Comparison of ENCODE assay signal across 8 cellular contexts in the genomic region with DNA sequence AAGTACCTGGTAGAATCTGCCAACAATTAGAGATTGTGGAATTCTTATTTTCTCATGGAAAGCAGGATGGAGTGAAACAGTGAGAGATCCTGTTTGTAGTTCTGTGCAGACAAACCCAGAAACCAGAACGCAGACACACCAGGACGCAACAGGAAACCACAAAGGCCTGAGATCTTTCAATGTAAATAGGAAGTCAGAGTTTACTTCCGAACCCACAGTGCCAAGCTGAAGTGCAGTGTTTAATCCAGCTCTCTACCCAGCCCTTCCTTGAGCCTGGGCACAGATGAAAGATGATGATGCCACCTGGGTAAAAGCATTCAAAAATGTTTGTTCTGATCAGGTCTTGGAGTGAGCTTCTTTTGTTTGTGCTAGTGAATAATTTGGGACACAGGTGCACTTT.
DNase-seq lines count a peak whose midpoint lies in the region; ATAC-seq lines count a peak whose summit lies in the region.

No MANE protein-coding gene starts in this region.

- peaks cover 41% of the 10 kb centered on the region for H3K4me1 Mint-ChIP-seq in T-helper 2 cell treated with Interferon-gamma antibody and Interleukin-4, amounts not matched to agents 5 μg/mL and 100 μg/mL, for 36 hours (ENCODE audit: low read depth)

- peaks cover 12% of the 10 kb centered on the region for H3K27me3 Mint-ChIP-seq in T-helper 2 cell treated with Interferon-gamma antibody and Interleukin-4, amounts not matched to agents 5 μg/mL and 100 μg/mL, for 36 hours (ENCODE audit: low read depth)

- no peak overlapping the region for H3K27ac Mint-ChIP-seq in T-helper 2 cell treated with Interferon-gamma antibody and Interleukin-4, amounts not matched to agents 5 μg/mL and 100 μg/mL, for 36 hours

- H3K4me3 Mint-ChIP-seq in T-helper 2 cell treated with Interferon-gamma antibody and Interleukin-4, amounts not matched to agents 5 μg/mL and 100 μg/mL, for 36 hours = peak overlapping the region; percentile 45

- peaks cover 7% of the 10 kb centered on the region for H3K36me3 Mint-ChIP-seq in T-helper 2 cell treated with Interferon-gamma antibody and Interleukin-4, amounts not matched to agents 5 μg/mL and 100 μg/mL, for 36 hours (ENCODE audit: low read depth)

- peaks cover 7% of the 10 kb centered on the region for H3K9me3 Mint-ChIP-seq in T-helper 2 cell treated with Interferon-gamma antibody and Interleukin-4, amounts not matched to agents 5 μg/mL and 100 μg/mL, for 36 hours

- peak; percentile 77 for ATAC-seq in HG03565 (IDR thresholded peaks at IDR 0.05; ENCODE audit: unreplicated experiment)

- peak in 4 of 6 experiments; percentile 2 to 70 (median 54) for DNase-seq in stimulated activated naive CD4-positive, alpha-beta T cell (lab: John Stamatoyannopoulos, UW)
- DNase-seq in stimulated activated naive CD4-positive, alpha-beta T cell treated with Interleukin-2 at 50 U/mL for 16 hours (lab: John Stamatoyannopoulos, UW) = no peak
- DNase-seq in T-helper 2 cell treated with Interferon-gamma antibody and Interleukin-4, amounts not matched to agents 5 μg/mL and 100 μg/mL, for 36 hours (ENCODE audit: low spot score) = peak; percentile 23
- DNase-seq in iris pigment epithelial cell (ENCODE audit: low read depth) (peak; percentile 70), HPDE6-E6E7 (ENCODE audit: extremely low spot score) (no peak), LoVo (ENCODE audit: low spot score) (no peak)
- no peak for DNase-seq in activated CD4-positive, CD25-positive, alpha-beta regulatory T cell (lab: John Stamatoyannopoulos, UW)

Comparison
In these comparisons a context has a peak if more than half of its experiments do, and no peak if none do; other contexts are left out.
1. DNase-seq: peak in stimulated activated naive CD4-positive, alpha-beta T cell (4 of 6), T-helper 2 cell treated with Interferon-gamma antibody and Interleukin-4, amounts not matched to agents 5 μg/mL and 100 μg/mL, for 36 hours (single experiment) and iris pigment epithelial cell (single experiment); none in stimulated activated naive CD4-positive, alpha-beta T cell treated with Interleukin-2 at 50 U/mL for 16 hours (single experiment), HPDE6-E6E7 (single experiment), activated CD4-positive, CD25-positive, alpha-beta regulatory T cell (0 of 4) and LoVo (single experiment).